15 cellular contexts compared by ENCODE assay signal in genomic region chr7:140289804-140290203, GRCh38.
DNase-seq lines count a peak whose midpoint lies in the region; TF ChIP-seq lines count a peak whose summit lies in the region.
"Had no signal": no experiment of that assay in that cellular context is flagged by ENCODE, and none has a peak within 500 bp of the region (broad histone marks: within the 10 kb centered on the region; RNA-seq: fewer than 3 reads in every experiment).

No MANE protein-coding gene starts in this region.

- DNase-seq in NCI-H2029 treated with DMSO at 0.1 percent for 48 hours (lab: John Stamatoyannopoulos, UW) (peak; percentile 10), NCI-H526 treated with DMSO at 0.1 percent for 48 hours (lab: John Stamatoyannopoulos, UW) (peak; percentile 19), nephron progenitor cell (no peak), NCI-H1417 (lab: John Stamatoyannopoulos, UW) (no peak), immature natural killer cell (no peak), Kasumi-1 (lab: John Stamatoyannopoulos, UW) (no peak)
- DNase-seq: C1 segment of cervical spinal cord; Calu3; CD4-positive, alpha-beta memory T cell; COR-L47; DMS53; DMS79 treated with DMSO at 0.1 percent for 48 hours; GF-D8; GOT3; HFFc6 had no signal

- no peak for TF ChIP-seq CTCF in nephron progenitor cell (IDR thresholded peaks at IDR 0.05)

- H3K4me3 Mint-ChIP-seq in nephron progenitor cell (no peak overlapping the region), immature natural killer cell (no peak overlapping the region)
- H3K4me3 Mint-ChIP-seq: CD4-positive, alpha-beta memory T cell; HFFc6 had no signal

- H3K4me1 Mint-ChIP-seq in nephron progenitor cell (peaks cover 5% of the 10 kb centered on the region), immature natural killer cell (no peaks in the 10 kb centered on the region)
- H3K4me1 Mint-ChIP-seq: CD4-positive, alpha-beta memory T cell had no signal

- H3K36me3 Mint-ChIP-seq in nephron progenitor cell (ENCODE audit: low read depth) (no peaks in the 10 kb centered on the region), immature natural killer cell (no peaks in the 10 kb centered on the region)
- H3K36me3 Mint-ChIP-seq: CD4-positive, alpha-beta memory T cell had no signal

- H3K27ac Mint-ChIP-seq in nephron progenitor cell (peak overlapping the region; percentile 60), immature natural killer cell (no peak overlapping the region)
- H3K27ac Mint-ChIP-seq: HFFc6 had no signal

- H3K27me3 Mint-ChIP-seq in nephron progenitor cell (ENCODE audit: low read depth, poor library complexity) = peaks cover 6% of the 10 kb centered on the region
- H3K27me3 Mint-ChIP-seq in immature natural killer cell (ENCODE audit: low read depth in 3 of 3) = peaks cover 0 to 4% (median 0%) of the 10 kb centered on the region in 3 donors
- H3K27me3 Mint-ChIP-seq: CD4-positive, alpha-beta memory T cell had no signal

- no peaks in the 10 kb centered on the region for H3K9me3 Mint-ChIP-seq in nephron progenitor cell
- H3K9me3 Mint-ChIP-seq in immature natural killer cell = no peaks in the 10 kb centered on the region
- H3K9me3 Mint-ChIP-seq: HFFc6 had no signal

Comparison
In these comparisons a context has a peak if more than half of its experiments do, and no peak if none do; other contexts are left out.
1. DNase-seq: peak in NCI-H2029 treated with DMSO at 0.1 percent for 48 hours (single experiment) and NCI-H526 treated with DMSO at 0.1 percent for 48 hours (single experiment); none in nephron progenitor cell (single experiment), NCI-H1417 (0 of 3), immature natural killer cell (0 of 3) and Kasumi-1 (0 of 2).